In genomic region chr5:14659821-14660607, GRCh38 we compare ENCODE assay signal across 15 cellular contexts. TPM values are rescaled to one million over a fixed set of nuclear protein-coding genes. Genes with fewer than 3 reads are reported as not detected.
DNase-seq lines count a peak whose midpoint lies in the region; ATAC-seq and TF ChIP-seq lines count a peak whose summit lies in the region.
"Had no signal": no experiment of that assay in that cellular context is flagged by ENCODE, and none has a peak within 500 bp of the region (broad histone marks: within the 10 kb centered on the region; RNA-seq: fewer than 3 reads in every experiment).

No MANE protein-coding gene starts in this region.

- H3K9me1 ChIP-seq in IMR-90 (ENCODE audit: insufficient read depth, low read length): peaks cover 7% of the 10 kb centered on the region; the same call in 1 of the 2 replicates

- H3K9me3 ChIP-seq in IMR-90 (ENCODE audit: control insufficient read depth, insufficient read depth, low read length): no peaks in the 10 kb centered on the region
- H3K9me3 ChIP-seq in mammary epithelial cell (replicated peaks; ENCODE audit: insufficient read depth, low read length): no peaks in the 10 kb centered on the region
- H3K9me3 ChIP-seq: gastrocnemius medialis had no signal

- peaks cover 15 to 27% of the 10 kb centered on the region in 2 experiments for H3K79me1 ChIP-seq in IMR-90 (ENCODE audit: low read depth in 1 of 2, low read length in 2 of 2)

- 0% methylated on average over 1 of the region's 3 CpGs; no CpG with 5 or more reads in 1 of the 2 experiments for WGBS in IMR-90 (ENCODE audit: extremely low coverage in 2 of 2, insufficient read length in 1 of 2), 2 experiments
- WGBS in mammary epithelial cell (ENCODE audit: low coverage, missing lambda C conversion rate): 32% methylated on average over 3 of the region's 3 CpGs

- TF ChIP-seq CTCF in AG09309 (IDR thresholded peaks at IDR 0.05; ENCODE audit: control insufficient read depth, insufficient read depth, low read depth, low read length, missing control alignments): no peak
- no peak for TF ChIP-seq CTCF in IMR-90 (conservative IDR thresholded peaks at IDR 0.05; ENCODE audit: low read depth, low read length)
- TF ChIP-seq CTCF in mammary epithelial cell (conservative IDR thresholded peaks at IDR 0.05 in 1 of 2, IDR thresholded peaks at IDR 0.05 in 1 of 2; ENCODE audit: extremely low read depth in 1 of 2, insufficient read depth in 1 of 2, low read depth in 1 of 2, low read length in 2 of 2): no peak

- peak overlapping the region; percentile 45; the same call in 1 of the 3 replicates for H2BK15ac ChIP-seq in IMR-90 (ENCODE audit: low read depth, low read length)

- H3K27ac ChIP-seq in IMR-90 (ENCODE audit: insufficient read depth, low read length): peak overlapping the region; percentile 62; the same call in 1 of the 2 replicates
- peak overlapping the region; percentile 74 for H3K27ac ChIP-seq in mammary epithelial cell (ENCODE audit: insufficient read depth, low read depth, low read length)
- H3K27ac ChIP-seq: C4-2B, gastrocnemius medialis, VCaP had no signal

- DNase-seq in AG09309 (ENCODE audit: low read depth) (peak; percentile 34), IMR-90 (peak; percentile 89), mammary epithelial cell (peak; percentile 96), kidney tubule cell (ENCODE audit: low spot score) (peak; percentile 54), COR-L47 (lab: John Stamatoyannopoulos, UW) (no peak), cortex of kidney (lab: John Stamatoyannopoulos, UW) (no peak)
- no peak for DNase-seq in activated CD8-positive, alpha-beta memory T cell treated with anti-CD3 and anti-CD28 coated beads, Interleukin-2, amount 50 U/mL, for 4 hours
- DNase-seq in stimulated activated naive CD4-positive, alpha-beta T cell (lab: John Stamatoyannopoulos, UW): no peak
- DNase-seq: activated naive CD4-positive, alpha-beta T cell treated with anti-CD3 and anti-CD28 coated beads, Interleukin-2, amount 50 U/mL, for 16 hours; gastrocnemius medialis; NCI-H2081 treated with DMSO at 0.1 percent for 48 hours; NK-92 treated with Interleukin-12 subunit alpha and Interleukin-12 subunit beta, amount 100 ng/mL, for 24 hours had no signal

- H3K56ac ChIP-seq in IMR-90 (ENCODE audit: extremely low read depth, insufficient read depth, low read length): no peak overlapping the region

- H4K20me1 ChIP-seq in IMR-90 (ENCODE audit: insufficient read depth, low read length) (peaks cover 7% of the 10 kb centered on the region; the same call in 1 of the 2 replicates), mammary epithelial cell (ENCODE audit: insufficient read depth, low read length) (no peaks in the 10 kb centered on the region)

- POLR2A ChIA-PET in IMR-90 (lab: Charles Lee; ENCODE audit: unreplicated experiment): no interaction called here

- peak overlapping the region; percentile 76; the same call in 1 of the 2 replicates for H2BK20ac ChIP-seq in IMR-90 (ENCODE audit: low read depth, low read length)

- H3K23ac ChIP-seq in IMR-90 (ENCODE audit: low read depth, low read length): peak overlapping the region; percentile 25; the same call in 1 of the 2 replicates

- BruUV-seq in IMR-90 (replicated peaks; lab: Mats Ljungman, UMichigan) (no TSS peak), mammary epithelial cell (replicated peaks; lab: Mats Ljungman, UMichigan) (no TSS peak)

- peak overlapping the region; percentile 1; the same call in 1 of the 2 replicates for H3K4ac ChIP-seq in IMR-90 (ENCODE audit: low read depth, low read length)

- H3K36me3 ChIP-seq in IMR-90 (ENCODE audit: control insufficient read depth, insufficient read depth, low read length): no peaks in the 10 kb centered on the region
- no peaks in the 10 kb centered on the region for H3K36me3 ChIP-seq in mammary epithelial cell (ENCODE audit: insufficient read depth, low read length)
- H3K36me3 ChIP-seq: gastrocnemius medialis had no signal

- no peak overlapping the region; the same call in 1 of the 2 replicates for H3K18ac ChIP-seq in IMR-90 (ENCODE audit: low read depth, low read length)

- peak overlapping the region in 1 of 2 experiments; percentile 52; a peak in 1 of 4 replicates for H4K8ac ChIP-seq in IMR-90 (ENCODE audit: low read depth in 2 of 2, low read length in 2 of 2)

- CTCF ChIA-PET in IMR-90 (lab: Yijun Ruan, JAX): interaction anchor here (1.8 kb wide), 1 partner anchor 12 kb away, joined by 7 read pairs; no protein-coding TSS in a partner anchor
- CTCF ChIA-PET in mammary epithelial cell (lab: Charles Lee; ENCODE audit: low non-redundant PET): interaction anchor here (0.6 kb wide), 1 partner anchor 184 kb away, joined by 4 read pairs; no protein-coding TSS in a partner anchor

- ATAC-seq in IMR-90 (ENCODE audit: low read depth): peak; percentile 18
- ATAC-seq: gastrocnemius medialis, HCT116 had no signal

- TF ChIP-seq POLR2A in IMR-90 (IDR thresholded peaks at IDR 0.05; ENCODE audit: low read depth, low read length): no peak

- no peak overlapping the region for H2BK120ac ChIP-seq in IMR-90 (ENCODE audit: low read depth, low read length)

- H3K14ac ChIP-seq in IMR-90 (replicated peaks; ENCODE audit: low read depth, low read length): 0 out of 2 replicates have a peak overlapping the region, but pooled peaks have one; percentile 23

- dilution Hi-C loops in IMR-90 (cut with HindIII; ENCODE audit: low sequenced_read_pairs, unreplicated experiment): no loop called here
- dilution Hi-C loops in mammary epithelial cell (cut with HindIII; ENCODE audit: low sequenced_read_pairs): no loop called here

- H3K27me3 ChIP-seq in IMR-90 (ENCODE audit: control insufficient read depth, insufficient read depth, low read length) (no peaks in the 10 kb centered on the region; the same call in 1 of the 2 replicates), mammary epithelial cell (ENCODE audit: insufficient read depth, low read length) (no peaks in the 10 kb centered on the region)
- H3K27me3 ChIP-seq: gastrocnemius medialis had no signal

- intact Hi-C loops in IMR-90 (cut with micrococcal nuclease): no loop called here
- intact Hi-C loops in mammary epithelial cell (cut with micrococcal nuclease): loop anchor here (5.0 kb wide), 1 partner anchor 393 kb away; no protein-coding TSS in a partner anchor

- H3K4me2 ChIP-seq in IMR-90 (ENCODE audit: low read depth, low read length): peak overlapping the region; percentile 74
- peak overlapping the region; percentile 66 for H3K4me2 ChIP-seq in mammary epithelial cell (ENCODE audit: insufficient read depth, low read depth, low read length)

- H2AFZ ChIP-seq in IMR-90 (replicated peaks; ENCODE audit: low read length, poor library complexity): no peak overlapping the region
- peak overlapping the region; percentile 9 for H2AFZ ChIP-seq in mammary epithelial cell (ENCODE audit: low read depth, low read length)

- H3K4me3 ChIP-seq in AG09309 (ENCODE audit: control insufficient read depth, low read depth, low read length) (no peak overlapping the region), IMR-90 (ENCODE audit: insufficient read depth, low read depth, low read length) (no peak overlapping the region), mammary epithelial cell (replicated peaks in 1 of 3; ENCODE audit: insufficient read depth in 1 of 3, low read depth in 2 of 3, low read length in 3 of 3) (peak overlapping the region in 1 of 3 experiments; percentile 23)
- H3K4me3 ChIP-seq: gastrocnemius medialis had no signal

- H4K91ac ChIP-seq in IMR-90 (ENCODE audit: insufficient read depth, low read depth, low read length): peak overlapping the region; percentile 20; the same call in 1 of the 2 replicates

- H3K4me1 ChIP-seq in IMR-90 (ENCODE audit: control insufficient read depth, insufficient read depth, low read length): peaks cover 3% of the 10 kb centered on the region
- peaks cover 29% of the 10 kb centered on the region for H3K4me1 ChIP-seq in mammary epithelial cell (ENCODE audit: insufficient read depth, low read length)

- TF ChIP-seq RAD21 in IMR-90 (IDR thresholded peaks at IDR 0.05; ENCODE audit: low read length): no peak

- in situ Hi-C loops in IMR-90 (cut with MboI; ENCODE audit: low sequenced_read_pairs) (loop anchor here (25.0 kb wide), 2 partner anchors 548 to 673 kb away; no protein-coding TSS in a partner anchor), mammary epithelial cell (cut with MboI; ENCODE audit: low sequenced_read_pairs in 2 of 2) (loop anchor here (10.0 to 25.0 kb wide), 2 partner anchors 673 to 675 kb away; no protein-coding TSS in a partner anchor)

- H2BK5ac ChIP-seq in IMR-90 (ENCODE audit: low read depth, low read length, poor library complexity, severe bottlenecking): peak overlapping the region; percentile 64

- peaks cover 27% of the 10 kb centered on the region for H3K79me2 ChIP-seq in mammary epithelial cell (ENCODE audit: insufficient read depth, low read length)

- no peak overlapping the region for H2AK5ac ChIP-seq in IMR-90 (ENCODE audit: low read depth, low read length)

- H4K5ac ChIP-seq in IMR-90 (ENCODE audit: low read depth, low read length): no peak overlapping the region

- H2AK9ac ChIP-seq in IMR-90 (replicated peaks; ENCODE audit: low read depth, low read length, poor library complexity): no peak overlapping the region

- H3K9ac ChIP-seq in IMR-90 (ENCODE audit: low read depth, low read length): no peak overlapping the region; the same call in 1 of the 2 replicates
- peak overlapping the region; percentile 24 for H3K9ac ChIP-seq in mammary epithelial cell (ENCODE audit: insufficient read depth, low read length)

TF ChIP-seq in IMR-90, 13 proteins besides CTCF, POLR2A, EP300 and RAD21 (continues in another document):
- TF ChIP-seq MXI1 (IDR thresholded peaks at IDR 0.05; ENCODE audit: borderline replicate concordance, low read depth, low read length) (no peak), NFE2L2 (IDR thresholded peaks at IDR 0.05; ENCODE audit: low read depth, low read length) (no peak), SMC3 (IDR thresholded peaks at IDR 0.05; ENCODE audit: low read depth, low read length) (no peak), FOS (IDR thresholded peaks at IDR 0.05; ENCODE audit: low read depth, low read length) (0 out of 2 replicates have a peak, but pooled peaks have one; percentile 13), MAFK (IDR thresholded peaks at IDR 0.05; ENCODE audit: low read depth, low read length) (peak; percentile 82), CHD1 (IDR thresholded peaks at IDR 0.05; ENCODE audit: low read depth, low read length) (no peak)
- TF ChIP-seq, protein P1, sequence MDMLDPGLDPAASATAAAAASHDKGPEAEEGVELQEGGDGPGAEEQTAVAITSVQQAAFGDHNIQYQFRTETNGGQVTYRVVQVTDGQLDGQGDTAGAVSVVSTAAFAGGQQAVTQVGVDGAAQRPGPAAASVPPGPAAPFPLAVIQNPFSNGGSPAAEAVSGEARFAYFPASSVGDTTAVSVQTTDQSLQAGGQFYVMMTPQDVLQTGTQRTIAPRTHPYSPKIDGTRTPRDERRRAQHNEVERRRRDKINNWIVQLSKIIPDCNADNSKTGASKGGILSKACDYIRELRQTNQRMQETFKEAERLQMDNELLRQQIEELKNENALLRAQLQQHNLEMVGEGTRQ (IDR thresholded peaks at IDR 0.05; ENCODE audit: low read depth, low read length): no peak

RNA-seq across cellular contexts. Expression of gene OTULIN, which starts 4.5 kb away (rescaled TPM):
- total RNA-seq in IMR-90 (2012; rRNA removed) (19.5 and 20.3 TPM in 2 replicates), mammary epithelial cell (10 to 100 TPM; 45.6 to 56.0 TPM)
- polyA plus RNA-seq in IMR-90 (2012; rRNA removed) (5.9 and 6.9 TPM in 2 replicates), mammary epithelial cell (13.7 TPM)
- 2.1 and 2.6 TPM in 2 replicates for polyA plus RNA-seq in IMR-90 (2012; cell fraction: cytosol; rRNA removed)
- polyA plus RNA-seq in IMR-90 (2012; cell fraction: nucleus; rRNA removed; ENCODE audit: low replicate concordance): 5.2 and 6.8 TPM in 2 replicates
- 11.3 TPM for polyA minus RNA-seq in mammary epithelial cell

Comparison
In these comparisons a context has a peak if more than half of its experiments do, and no peak if none do; other contexts are left out.
1. DNase-seq: peak in AG09309 (single experiment), IMR-90 (single experiment), mammary epithelial cell (single experiment) and kidney tubule cell (single experiment); none in COR-L47 (single experiment), cortex of kidney (single experiment), activated CD8-positive, alpha-beta memory T cell treated with anti-CD3 and anti-CD28 coated beads, Interleukin-2, amount 50 U/mL, for 4 hours (single experiment) and stimulated activated naive CD4-positive, alpha-beta T cell (0 of 6).